ENCODE assay signal across 8 cellular contexts in genomic region chr10:7687228-7687907, GRCh38. TPM values are rescaled to one million over a fixed set of nuclear protein-coding genes. Genes with fewer than 3 reads are reported as not detected.
DNase-seq lines count a peak whose midpoint lies in the region; ATAC-seq and TF ChIP-seq lines count a peak whose summit lies in the region.

No MANE protein-coding gene starts in this region.

- H3K27me3 Mint-ChIP-seq in immature natural killer cell (ENCODE audit: low read depth in 3 of 3), result peaks cover 2 to 18% (median 7%) of the 10 kb centered on the region in 3 donors

- no peaks in the 10 kb centered on the region for H3K36me3 Mint-ChIP-seq in immature natural killer cell

- H3K4me1 Mint-ChIP-seq in immature natural killer cell, result peaks cover 2 to 5% of the 10 kb centered on the region in 2 donors

- peak; percentile 82 to 87 for DNase-seq in AML-193 (lab: John Stamatoyannopoulos, UW)
- DNase-seq in NCI-H2196 (lab: John Stamatoyannopoulos, UW; ENCODE audit: unreplicated experiment), result peak; percentile 30
- DNase-seq in brain pericyte (ENCODE audit: low read depth, low spot score), result peak; percentile 56
- peak; percentile 52 to 66 (median 61) for DNase-seq in immature natural killer cell
- DNase-seq in stimulated activated CD4-positive, alpha-beta T cell treated with anti-CD3 and anti-CD28 coated beads, Interleukin-15, amount 100 ng/mL, for 48 hours (ENCODE audit: low read depth in 2 of 2), result peak; percentile 62 to 73

- no peak overlapping the region for H3K27ac ChIP-seq in VCaP

- TF ChIP-seq CTCF in VCaP (conservative IDR thresholded peaks at IDR 0.05), result peak; percentile 97

- H3K4me3 Mint-ChIP-seq in immature natural killer cell, result no peak overlapping the region

- peaks cover 0 to 13% (median 0%) of the 10 kb centered on the region in 6 donors for H3K9me3 Mint-ChIP-seq in immature natural killer cell

- peak; percentile 96 for ATAC-seq in GM18909 (IDR thresholded peaks at IDR 0.05; ENCODE audit: poor library complexity, unreplicated experiment)
- ATAC-seq in HG03135 (IDR thresholded peaks at IDR 0.05; ENCODE audit: unreplicated experiment), result peak; percentile 97

- no peak overlapping the region for H3K27ac Mint-ChIP-seq in immature natural killer cell

RNA-seq across cellular contexts. Expression of gene ITIH2, which starts 15.7 kb away (rescaled TPM):
- under 1 TPM in 1 of 3 donors, not detected in 2; 0.13 TPM for polyA plus RNA-seq in immature natural killer cell

RNA-seq across cellular contexts. Expression of gene ITIH5, which starts 20.6 kb away (rescaled TPM):
- polyA plus RNA-seq in immature natural killer cell, result not detected

Comparison
In these comparisons a context has a peak if more than half of its experiments do, and no peak if none do; other contexts are left out.
1. DNase-seq: peak in every context shown above with its lines; median percentile 84 in AML-193; 68 in stimulated activated CD4-positive, alpha-beta T cell treated with anti-CD3 and anti-CD28 coated beads, Interleukin-15, amount 100 ng/mL, for 48 hours; 61 in immature natural killer cell; 56 in brain pericyte; 30 in NCI-H2196.